8 cellular contexts compared by ENCODE assay signal in genomic region chr20:62066983-62067433, GRCh38. TPM values are rescaled to one million over a fixed set of nuclear protein-coding genes. Genes with fewer than 3 reads are reported as not detected.
DNase-seq lines count a peak whose midpoint lies in the region; ATAC-seq and TF ChIP-seq lines count a peak whose summit lies in the region.

No MANE protein-coding gene starts in this region.

- TSS peak; percentile 95 for BruUV-seq in Panc1 (replicated peaks; lab: Mats Ljungman, UMichigan)

- POLR2A ChIA-PET in Panc1 (lab: Charles Lee), result interaction anchor here (0.5 kb wide), 1 partner anchor 50 kb away, joined by 5 read pairs; no protein-coding TSS in a partner anchor

- TF ChIP-seq CTCF in Panc1 (IDR thresholded peaks at IDR 0.05) (no peak), vagina (IDR thresholded peaks at IDR 0.05) (no peak)

- in situ Hi-C loops in Panc1 (cut with HindIII; ENCODE audit: low pct_unique_long_range_greater_than_20kb, low sequenced_read_pairs), result no loop called here

- H3K36me3 ChIP-seq in Panc1 (ENCODE audit: control insufficient read depth, insufficient read depth, low read length) (no peaks in the 10 kb centered on the region), duodenal mucosa (ENCODE audit: control insufficient read depth in 1 of 2, insufficient read depth in 2 of 2, low read length in 2 of 2) (no peaks in the 10 kb centered on the region), vagina (no peaks in the 10 kb centered on the region)

- TF ChIP-seq POLR2A in vagina (IDR thresholded peaks at IDR 0.05), result no peak

- ATAC-seq in Panc1, result no peak

- peak overlapping the region; percentile 51 to 72 for H3K9ac ChIP-seq in duodenal mucosa (ENCODE audit: low read depth in 1 of 2, low read length in 2 of 2)

- CTCF ChIA-PET in Panc1 (lab: Charles Lee), result interaction anchor here (0.5 to 0.6 kb wide), 2 partner anchors 37 to 77 kb away, joined by 3 to 5 read pairs; no protein-coding TSS in a partner anchor

- DNase-seq in NCI-H1092 treated with DMSO at 0.1 percent for 48 hours (lab: John Stamatoyannopoulos, UW) (peak; percentile 28), NCI-H1092 (lab: John Stamatoyannopoulos, UW) (no peak), Panc1 (ENCODE audit: low read depth, low spot score) (no peak), midbrain (lab: John Stamatoyannopoulos, UW) (peak; percentile 52), vagina (ENCODE audit: extremely low spot score in 2 of 2) (no peak), ecto neural progenitor cell (ENCODE audit: low spot score) (no peak), amniotic stem cell (lab: John Stamatoyannopoulos, UW) (no peak)

- peak overlapping the region; percentile 88 for H3K27ac ChIP-seq in Panc1 (ENCODE audit: low read length)
- peak overlapping the region; percentile 86 for H3K27ac ChIP-seq in duodenal mucosa (ENCODE audit: low read depth, low read length)
- peak overlapping the region; percentile 79 for H3K27ac ChIP-seq in vagina

- intact Hi-C loops in Panc1 (cut with micrococcal nuclease; ENCODE audit: unreplicated experiment), result loop anchor here (2.0 to 5.0 kb wide), 2 partner anchors 22 to 70 kb away; no protein-coding TSS in a partner anchor
- intact Hi-C loops in vagina (cut with DNase I), result loop anchor here (5.0 kb wide), 1 partner anchor 55 kb away; the partner anchor contains the start of gene LSM14B

- H3K4me3 ChIP-seq in Panc1 (ENCODE audit: low read depth in 2 of 2, low read length in 2 of 2), result peak overlapping the region; percentile 52 to 63
- peak overlapping the region; percentile 60 to 76 for H3K4me3 ChIP-seq in duodenal mucosa (ENCODE audit: low read depth in 1 of 2, low read length in 2 of 2)
- peak overlapping the region; percentile 65 to 83 for H3K4me3 ChIP-seq in vagina

- H3K4me1 ChIP-seq in Panc1 (ENCODE audit: control insufficient read depth, insufficient read depth, low read length) (peaks cover 25% of the 10 kb centered on the region), duodenal mucosa (ENCODE audit: control insufficient read depth in 1 of 2, insufficient read depth in 2 of 2, low read length in 2 of 2) (peaks cover 44 to 50% of the 10 kb centered on the region in 2 donors), vagina (peaks cover 56% of the 10 kb centered on the region)

- H3K9me3 ChIP-seq in Panc1 (ENCODE audit: control insufficient read depth, insufficient read depth, low read depth, low read length) (no peaks in the 10 kb centered on the region), duodenal mucosa (ENCODE audit: control insufficient read depth in 1 of 2, low read length in 2 of 2) (no peaks in the 10 kb centered on the region), vagina (no peaks in the 10 kb centered on the region)

- no peaks in the 10 kb centered on the region for H3K27me3 ChIP-seq in Panc1 (ENCODE audit: control insufficient read depth, insufficient read depth, low read length)
- H3K27me3 ChIP-seq in duodenal mucosa (ENCODE audit: control insufficient read depth in 1 of 2, insufficient read depth in 2 of 2, low read length in 2 of 2), result no peaks in the 10 kb centered on the region
- H3K27me3 ChIP-seq in vagina, result no peaks in the 10 kb centered on the region

RNA-seq across cellular contexts. Expression of gene TAF4, which starts 1.3 kb away (rescaled TPM):
- 21.0 TPM for total RNA-seq in Panc1 (2021; ENCODE audit: unreplicated experiment)
- polyA plus RNA-seq in Panc1 (2012; ENCODE audit: insufficient read length), result 27.9 TPM
- 9.6 TPM for total RNA-seq in vagina

RNA-seq across cellular contexts. Expression of gene LSM14B, which starts 55.3 kb away (rescaled TPM):
- 52.2 TPM for total RNA-seq in Panc1 (2021; ENCODE audit: unreplicated experiment)
- 50.1 TPM for polyA plus RNA-seq in Panc1 (2012; ENCODE audit: insufficient read length)
- total RNA-seq in vagina, result 23.6 TPM

Comparison
In these comparisons a context has a peak if more than half of its experiments do, and no peak if none do; other contexts are left out.
1. DNase-seq: peak in NCI-H1092 treated with DMSO at 0.1 percent for 48 hours (single experiment) and midbrain (single experiment); none in NCI-H1092 (single experiment), Panc1 (single experiment), vagina (0 of 2), ecto neural progenitor cell (single experiment) and amniotic stem cell (single experiment).
2. Peak in every context shown above with its lines, with median percentiles within 50 percentile points of each other: H3K27ac ChIP-seq and H3K4me3 ChIP-seq.